22 cellular contexts compared by ENCODE assay signal in genomic region chr18:79463424-79463960, GRCh38.
"Had no signal": no experiment of that assay in that cellular context is flagged by ENCODE, and none has a peak within 500 bp of the region (broad histone marks: within the 10 kb centered on the region; RNA-seq: fewer than 3 reads in every experiment).

No MANE protein-coding gene starts in this region.

- H2AFZ ChIP-seq: parathyroid adenoma had no signal

- H3K4me1 ChIP-seq: parathyroid adenoma had no signal

- H3K4me3 ChIP-seq: heart left ventricle, testis had no signal

- H3K27me3 ChIP-seq: heart left ventricle, testis had no signal

- H3K27ac Mint-ChIP-seq: activated CD8-positive, alpha-beta T cell treated with anti-CD3 and anti-CD28 coated beads, Interleukin-2, amount 10 ng/mL, durations not matched to agents 7 days and 5 days; activated T-helper 17 cell treated with anti-CD3 and anti-CD28 coated beads, Interleukin-2, amount 50 U/mL, for 72 hours; dendritic cell treated with granulocyte-macrophage colony-stimulating factor and Interleukin-4, amounts not matched to agents 40 ng/mL and 50 ng/mL, for 4 days; nephron; T-helper 17 cell; type B pancreatic cell had no signal

- H3K9ac ChIP-seq: parathyroid adenoma had no signal

- H3K27ac ChIP-seq: heart left ventricle, parathyroid adenoma, testis had no signal

- H3K9me3 Mint-ChIP-seq: activated CD4-positive, alpha-beta T cell treated with anti-CD3 and anti-CD28 coated beads, Interleukin-2, amount 10 ng/mL, durations not matched to agents 24 days and 14 days; activated T-helper 17 cell treated with anti-CD3 and anti-CD28 coated beads, Interleukin-2, amount 50 U/mL, for 72 hours; brain; dendritic cell treated with granulocyte-macrophage colony-stimulating factor and Interleukin-4, amounts not matched to agents 40 ng/mL and 50 ng/mL, for 4 days; nephron; type B pancreatic cell had no signal

- H3K4me3 Mint-ChIP-seq: activated CD4-positive, alpha-beta T cell treated with anti-CD3 and anti-CD28 coated beads, Interleukin-2, amount 10 ng/mL, durations not matched to agents 24 days and 14 days; activated CD8-positive, alpha-beta T cell treated with anti-CD3 and anti-CD28 coated beads, Interleukin-2, amount 10 ng/mL, durations not matched to agents 7 days and 5 days; activated T-helper 17 cell treated with anti-CD3 and anti-CD28 coated beads, Interleukin-2, amount 50 U/mL, for 72 hours; brain; dendritic cell treated with granulocyte-macrophage colony-stimulating factor and Interleukin-4, amounts not matched to agents 40 ng/mL and 50 ng/mL, for 4 days; nephron; T-helper 17 cell; type B pancreatic cell had no signal

- H3K9me3 ChIP-seq: heart left ventricle, testis had no signal

- H3K36me3 Mint-ChIP-seq: brain, type B pancreatic cell had no signal

- H3K4me1 Mint-ChIP-seq: activated T-helper 17 cell treated with anti-CD3 and anti-CD28 coated beads, Interleukin-2, amount 50 U/mL, for 72 hours had no signal

- ATAC-seq: activated CD4-positive, CD25-positive, alpha-beta regulatory T cell treated with anti-CD3 and anti-CD28 coated beads, Interleukin-2, amount 50 U/mL, for 24 hours; activated CD8-positive, alpha-beta T cell treated with anti-CD3 and anti-CD28 coated beads, Interleukin-2, amount 10 ng/mL, durations not matched to agents 7 days and 5 days; activated T-helper 17 cell treated with anti-CD3 and anti-CD28 coated beads, Interleukin-2, amount 50 U/mL, for 72 hours; heart left ventricle; left ventricle myocardium superior; right cardiac atrium; T-helper 17 cell had no signal

- DNase-seq: activated CD4-positive, alpha-beta T cell treated with anti-CD3 and anti-CD28 coated beads, Interleukin-2, amount 10 ng/mL, durations not matched to agents 24 days and 14 days; activated CD8-positive, alpha-beta T cell treated with anti-CD3 and anti-CD28 coated beads, Interleukin-2, amount 10 ng/mL, durations not matched to agents 7 days and 5 days; activated naive CD4-positive, alpha-beta T cell treated with anti-CD3 and anti-CD28 coated beads, Interleukin-2, amount 50 U/mL, for 16 hours; aorta; effector CD4-positive, alpha-beta T cell; heart left ventricle; left ventricle myocardium superior; mammary epithelial cell; midbrain; nucleus accumbens; right cardiac atrium; stimulated activated CD4-positive, alpha-beta T cell treated with anti-CD3 and anti-CD28 coated beads, Interleukin-4, amount 100 ng/mL, for 4 hours; SW 1271; T-helper 17 cell; testis had no signal

- H3K27me3 Mint-ChIP-seq: activated CD4-positive, alpha-beta T cell treated with anti-CD3 and anti-CD28 coated beads, Interleukin-2, amount 10 ng/mL, durations not matched to agents 24 days and 14 days; activated T-helper 17 cell treated with anti-CD3 and anti-CD28 coated beads, Interleukin-2, amount 50 U/mL, for 72 hours; dendritic cell treated with granulocyte-macrophage colony-stimulating factor and Interleukin-4, amounts not matched to agents 40 ng/mL and 50 ng/mL, for 4 days; T-helper 17 cell; type B pancreatic cell had no signal

- H3K79me2 ChIP-seq: parathyroid adenoma had no signal
